In the genomic region with DNA sequence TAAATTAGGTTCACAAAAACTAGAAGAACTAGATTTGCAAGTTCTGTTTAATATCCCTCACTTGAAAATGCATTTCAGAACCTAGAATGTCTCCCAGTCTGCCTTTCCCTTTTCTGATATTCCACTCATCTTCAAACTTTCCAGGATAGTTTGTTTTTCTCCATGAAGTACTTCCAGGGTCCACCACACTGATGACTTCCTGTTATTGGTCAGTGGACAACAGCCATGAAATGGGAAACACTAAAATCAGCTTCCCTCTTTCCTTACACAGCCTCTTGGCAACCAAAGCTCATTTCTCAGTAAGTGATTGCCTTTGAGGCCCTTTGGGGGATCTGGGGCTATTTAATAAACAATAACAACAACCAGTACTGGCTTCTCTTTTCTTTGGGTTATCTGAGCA, we compare ENCODE assay signal across 1 cellular context.
TF ChIP-seq lines count a peak whose summit lies in the region.

No MANE protein-coding gene starts in this region.

TF ChIP-seq in H1, 55 proteins besides CTCF, POLR2A, EP300 and RAD21 (continued from another document):
- TF ChIP-seq HDAC6 (IDR thresholded peaks at IDR 0.05; ENCODE audit: low read depth, low read length), result no peak
- no peak for TF ChIP-seq TAF1 (IDR thresholded peaks at IDR 0.05; ENCODE audit: low read depth, low read length)
- no peak for TF ChIP-seq EZH2 (IDR thresholded peaks at IDR 0.05; ENCODE audit: low read depth, low read length, severe bottlenecking)
- no peak for TF ChIP-seq SIX5 (IDR thresholded peaks at IDR 0.05; ENCODE audit: low read depth, low read length)
- no peak for TF ChIP-seq RXRA (IDR thresholded peaks at IDR 0.05; ENCODE audit: insufficient read depth, low read depth, low read length)
- TF ChIP-seq RFX5 (IDR thresholded peaks at IDR 0.05; ENCODE audit: borderline replicate concordance, low read depth, low read length), result no peak
